In genomic region chr2:178273787-178274360, GRCh38 we compare ENCODE assay signal across 17 cellular contexts.
"Had no signal": no experiment of that assay in that cellular context is flagged by ENCODE, and none has a peak within 500 bp of the region (broad histone marks: within the 10 kb centered on the region; RNA-seq: fewer than 3 reads in every experiment).

No MANE protein-coding gene starts in this region.

- DNase-seq: activated CD4-positive, alpha-beta T cell treated with anti-CD3 and anti-CD28 coated beads for 1 hour; activated CD4-positive, alpha-beta T cell treated with anti-CD3 and anti-CD28 coated beads, Interleukin-2, amount 50 U/mL, for 48 hours; activated effector memory CD4-positive, alpha-beta T cell treated with anti-CD3 and anti-CD28 coated beads, Interleukin-2, amount 50 U/mL, for 16 hours; activated T-cell treated with anti-CD3 and anti-CD28 coated beads, Interleukin-2, amount 50 U/mL, for 24 hours; central memory CD4-positive, alpha-beta T cell; colonic mucosa; glutamatergic neuron; nephron progenitor cell; occipital lobe; right cardiac atrium; SW 1271 had no signal

- H3K4me1 ChIP-seq: colonic mucosa had no signal

- H3K9me3 ChIP-seq: colonic mucosa, esophagus muscularis mucosa, suprapubic skin had no signal

- H3K27ac ChIP-seq: colonic mucosa, esophagus muscularis mucosa, suprapubic skin had no signal

- FAIRE-seq: endometrium had no signal

- H3K36me3 ChIP-seq: colonic mucosa, esophagus muscularis mucosa, suprapubic skin had no signal

- H3K27me3 ChIP-seq: colonic mucosa, esophagus muscularis mucosa, suprapubic skin had no signal

- H3K27ac Mint-ChIP-seq: activated naive CD4-positive, alpha-beta T cell treated with anti-CD3 and anti-CD28 coated beads, Interleukin-2, amount 50 U/mL, for 72 hours; activated T-cell treated with anti-CD3 and anti-CD28 coated beads, Interleukin-2, amount 50 U/mL, for 24 hours; nephron progenitor cell; progenitor cell of endocrine pancreas; stimulated activated naive CD8-positive, alpha-beta T cell treated with anti-CD3 and anti-CD28 coated beads, Interleukin-15, Interleukin-2, amounts not matched to agents 100 ng/mL and 50 ng/mL, for 24 hours had no signal

- ATAC-seq: activated naive CD4-positive, alpha-beta T cell treated with anti-CD3 and anti-CD28 coated beads, Interleukin-2, amount 50 U/mL, for 72 hours; right cardiac atrium had no signal

- H3K4me3 ChIP-seq: colonic mucosa, esophagus muscularis mucosa, suprapubic skin had no signal

- H3K36me3 Mint-ChIP-seq: activated naive CD4-positive, alpha-beta T cell treated with anti-CD3 and anti-CD28 coated beads, Interleukin-2, amount 50 U/mL, for 72 hours had no signal

- H3K9me3 Mint-ChIP-seq: activated naive CD4-positive, alpha-beta T cell treated with anti-CD3 and anti-CD28 coated beads, Interleukin-2, amount 50 U/mL, for 72 hours; activated T-cell treated with anti-CD3 and anti-CD28 coated beads, Interleukin-2, amount 50 U/mL, for 24 hours; nephron progenitor cell; stimulated activated naive CD8-positive, alpha-beta T cell treated with anti-CD3 and anti-CD28 coated beads, Interleukin-15, Interleukin-2, amounts not matched to agents 100 ng/mL and 50 ng/mL, for 24 hours had no signal

- H3K27me3 Mint-ChIP-seq: progenitor cell of endocrine pancreas had no signal

- H3K4me3 Mint-ChIP-seq: activated T-cell treated with anti-CD3 and anti-CD28 coated beads, Interleukin-2, amount 50 U/mL, for 24 hours; nephron progenitor cell; stimulated activated naive CD8-positive, alpha-beta T cell treated with anti-CD3 and anti-CD28 coated beads, Interleukin-15, Interleukin-2, amounts not matched to agents 100 ng/mL and 50 ng/mL, for 24 hours had no signal
